In the genomic region with DNA sequence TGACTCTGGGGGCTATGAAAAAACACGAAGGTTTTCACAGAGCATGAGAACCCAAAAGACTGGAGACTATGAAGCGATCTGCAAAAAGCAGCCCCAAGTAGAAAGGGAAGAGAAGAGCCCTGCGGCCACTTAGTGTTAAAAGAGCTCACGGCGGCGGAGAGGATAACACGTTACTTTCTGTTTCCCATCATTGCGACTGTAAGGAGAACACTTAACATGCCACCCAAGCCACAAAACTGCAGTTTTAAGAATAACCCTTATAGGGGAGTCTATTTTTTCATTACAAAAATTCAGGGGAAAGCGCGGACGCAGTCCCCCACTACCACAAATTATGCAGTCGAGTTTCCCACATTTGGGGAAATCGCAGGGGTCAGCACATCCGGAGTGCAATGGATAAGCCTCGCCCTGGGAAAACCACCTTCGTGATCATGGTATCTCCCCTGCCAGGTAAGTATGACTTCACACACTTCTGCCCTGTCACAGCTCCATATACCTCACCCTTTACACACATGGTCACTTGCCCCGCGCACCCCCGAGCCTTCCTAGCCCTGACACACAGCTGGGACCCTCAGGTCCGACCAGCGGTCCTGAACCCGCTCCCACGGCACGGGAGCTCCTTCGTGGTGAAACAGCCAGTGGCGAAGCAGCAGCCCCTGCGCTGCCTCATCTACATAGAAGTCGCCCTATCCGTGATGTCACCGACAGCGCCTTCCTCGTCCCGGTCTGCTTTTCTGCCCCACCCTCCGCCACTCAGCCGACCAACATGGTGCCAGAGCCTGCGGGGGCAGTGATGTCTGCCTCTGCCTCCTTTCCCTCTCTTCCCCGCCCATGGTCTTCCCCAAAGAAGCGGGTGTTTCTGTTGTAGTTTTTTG, we compare ENCODE assay signal across 8 cellular contexts.
DNase-seq lines count a peak whose midpoint lies in the region; ATAC-seq and TF ChIP-seq lines count a peak whose summit lies in the region.
"Not testable (repeated sequence)": the region's sequence is repeated elsewhere in the genome, so short reads cannot be mapped to it uniquely, and the experiment has no call there.

No MANE protein-coding gene starts in this region.

- H3K27me3 ChIP-seq in BE2C; kidney epithelial cell (ENCODE audit: control insufficient read depth, insufficient read depth, low read length): not testable (repeated sequence)

- peak; percentile 78 for ATAC-seq in HG03175 (IDR thresholded peaks at IDR 0.05; ENCODE audit: unreplicated experiment)

- DNase-seq in BE2C, result peak; percentile 73
- DNase-seq in NCI-H2227 treated with DMSO at 0.1 percent for 48 hours (lab: John Stamatoyannopoulos, UW), result peak; percentile 82
- peak; percentile 16 for DNase-seq in activated CD4-positive, CD25-positive, alpha-beta regulatory T cell treated with anti-CD3 and anti-CD28 coated beads, Interleukin-2, amount 50 U/mL, for 16 hours (ENCODE audit: low read depth, low spot score)
- peak; percentile 96 for DNase-seq in cerebellar cortex (ENCODE audit: low spot score)
- DNase-seq in kidney epithelial cell (ENCODE audit: low read depth), result peak; percentile 67
- peak; percentile 41 to 65 for DNase-seq in stimulated activated CD4-positive, alpha-beta T cell treated with anti-CD3 and anti-CD28 coated beads, Interleukin-15, amount 100 ng/mL, for 48 hours (ENCODE audit: low read depth in 2 of 2)

- peak; percentile 90 for TF ChIP-seq POLR2A in GM19193 (IDR thresholded peaks at IDR 0.05; ENCODE audit: extremely low read depth, insufficient read depth, insufficient read length)

- not testable (repeated sequence) for H3K4me1 ChIP-seq in BE2C

- H3K4me3 ChIP-seq in BE2C (ENCODE audit: low read depth, low read length), result peak overlapping the region; percentile 49
- peak overlapping the region; percentile 35 for H3K4me3 ChIP-seq in kidney epithelial cell (ENCODE audit: low read depth, low read length)

- not testable (repeated sequence) for H3K9me3 ChIP-seq in BE2C

- not testable (repeated sequence) for TF ChIP-seq CTCF in BE2C (IDR thresholded peaks at IDR 0.05; ENCODE audit: low read depth, low read length); kidney epithelial cell (IDR thresholded peaks at IDR 0.05; ENCODE audit: insufficient read depth, low read length, poor library complexity, severe bottlenecking)

- H3K36me3 ChIP-seq in BE2C; kidney epithelial cell (ENCODE audit: control insufficient read depth, insufficient read depth, low read length): not testable (repeated sequence)

Comparison
In these comparisons a context has a peak if more than half of its experiments do, and no peak if none do; other contexts are left out.
1. Peak in every context shown above with its lines: DNase-seq, ATAC-seq and H3K4me3 ChIP-seq.
2. DNase-seq: peak in every context shown above with its lines; median percentile 96 in cerebellar cortex; 82 in NCI-H2227 treated with DMSO at 0.1 percent for 48 hours; 73 in BE2C; 67 in kidney epithelial cell; 53 in stimulated activated CD4-positive, alpha-beta T cell treated with anti-CD3 and anti-CD28 coated beads, Interleukin-15, amount 100 ng/mL, for 48 hours; 16 in activated CD4-positive, CD25-positive, alpha-beta regulatory T cell treated with anti-CD3 and anti-CD28 coated beads, Interleukin-2, amount 50 U/mL, for 16 hours.